Comparison of ENCODE assay signal across 1 cellular context in the genomic region with DNA sequence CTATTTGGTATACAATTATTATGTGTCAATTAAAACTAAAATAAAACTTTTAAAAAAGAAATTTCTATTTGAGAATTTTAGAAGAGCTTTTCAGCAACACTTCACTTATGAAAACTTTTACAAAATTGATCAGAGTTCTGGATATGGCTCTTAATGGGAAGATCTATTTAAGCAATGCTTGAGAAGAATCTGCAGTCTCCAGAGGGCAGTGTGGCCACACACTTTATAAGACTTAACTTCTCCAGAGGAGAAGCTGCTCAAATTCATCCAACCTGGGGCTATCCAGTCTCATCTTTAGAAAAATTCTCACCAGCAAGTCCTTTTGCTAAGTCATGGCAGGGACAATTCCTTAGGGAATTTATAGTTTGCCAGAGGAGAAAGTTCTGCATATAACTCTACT.
TF ChIP-seq lines count a peak whose summit lies in the region.

No MANE protein-coding gene starts in this region.

TF ChIP-seq in H1, 55 proteins besides CTCF, POLR2A, EP300 and RAD21 (continued from another document):
- no peak for TF ChIP-seq TCF12 (IDR thresholded peaks at IDR 0.05; ENCODE audit: low read depth, low read length)
- TF ChIP-seq, protein P1, sequence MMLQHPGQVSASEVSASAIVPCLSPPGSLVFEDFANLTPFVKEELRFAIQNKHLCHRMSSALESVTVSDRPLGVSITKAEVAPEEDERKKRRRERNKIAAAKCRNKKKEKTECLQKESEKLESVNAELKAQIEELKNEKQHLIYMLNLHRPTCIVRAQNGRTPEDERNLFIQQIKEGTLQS (IDR thresholded peaks at IDR 0.05; ENCODE audit: insufficient read depth, low read depth, low read length), result no peak
- no peak for TF ChIP-seq SIX5 (IDR thresholded peaks at IDR 0.05; ENCODE audit: low read depth, low read length)
- TF ChIP-seq NANOG (IDR thresholded peaks at IDR 0.05; ENCODE audit: insufficient read depth, low read depth, low read length, poor library complexity, severe bottlenecking), result no peak
- TF ChIP-seq CREB1 (IDR thresholded peaks at IDR 0.05), result no peak
- TF ChIP-seq TBP (IDR thresholded peaks at IDR 0.05; ENCODE audit: low read depth, low read length), result no peak
- no peak for TF ChIP-seq BACH1 (IDR thresholded peaks at IDR 0.05; ENCODE audit: low read length)
- TF ChIP-seq JUN (IDR thresholded peaks at IDR 0.05; ENCODE audit: low read depth, low read length), result no peak
- no peak for TF ChIP-seq SP4 (IDR thresholded peaks at IDR 0.05; ENCODE audit: low read length)
- TF ChIP-seq, protein P2, sequence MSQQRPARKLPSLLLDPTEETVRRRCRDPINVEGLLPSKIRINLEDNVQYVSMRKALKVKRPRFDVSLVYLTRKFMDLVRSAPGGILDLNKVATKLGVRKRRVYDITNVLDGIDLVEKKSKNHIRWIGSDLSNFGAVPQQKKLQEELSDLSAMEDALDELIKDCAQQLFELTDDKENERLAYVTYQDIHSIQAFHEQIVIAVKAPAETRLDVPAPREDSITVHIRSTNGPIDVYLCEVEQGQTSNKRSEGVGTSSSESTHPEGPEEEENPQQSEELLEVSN (IDR thresholded peaks at IDR 0.05), result no peak
- TF ChIP-seq TEAD4 (IDR thresholded peaks at IDR 0.05; ENCODE audit: low read depth, low read length), result no peak
- no peak for TF ChIP-seq GABPA (IDR thresholded peaks at IDR 0.05; ENCODE audit: borderline replicate concordance, insufficient read depth, low read length)
- TF ChIP-seq HDAC6 (IDR thresholded peaks at IDR 0.05; ENCODE audit: low read depth, low read length), result no peak
TF ChIP-seq in H1: peak in this region for 0.
